In the genomic region with DNA sequence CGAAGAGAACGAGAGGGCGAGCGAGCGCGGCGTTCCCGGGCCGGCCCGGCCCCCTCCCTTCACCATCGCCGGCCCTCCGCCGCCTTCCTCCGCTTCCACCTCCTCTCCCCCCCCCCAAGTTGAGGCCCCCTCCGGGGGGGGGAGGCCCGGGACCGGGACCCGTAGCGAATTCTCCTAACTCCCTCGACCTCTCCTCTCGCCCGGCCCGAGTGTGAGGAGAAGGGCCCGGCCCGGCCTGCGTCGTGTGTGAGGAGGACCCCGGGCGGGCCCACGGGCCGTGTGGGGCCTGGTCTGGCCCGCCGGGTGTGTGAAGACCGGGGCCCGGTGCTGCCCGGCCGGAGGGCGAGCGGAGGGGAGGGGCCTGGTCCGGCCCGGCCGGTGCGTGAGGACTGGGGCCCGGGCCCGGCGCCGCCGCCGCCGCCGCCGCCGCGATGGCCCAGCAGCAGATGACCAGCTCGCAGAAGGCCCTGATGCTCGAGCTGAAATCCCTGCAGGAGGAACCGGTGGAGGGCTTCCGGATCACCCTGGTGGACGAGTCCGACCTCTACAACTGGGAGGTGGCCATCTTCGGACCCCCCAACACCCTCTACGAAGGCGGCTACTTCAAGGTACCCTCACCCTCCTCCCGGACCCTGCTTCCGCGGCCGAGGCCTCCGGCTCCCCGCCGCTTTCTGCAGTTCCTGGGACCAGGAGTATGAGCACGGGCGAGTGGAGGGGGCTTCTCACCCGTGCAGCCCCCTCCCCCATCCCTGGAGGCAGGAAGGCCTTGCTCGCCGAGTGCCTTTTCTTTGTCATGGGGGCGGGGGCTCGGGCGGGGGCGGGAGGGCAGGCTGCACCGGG, we compare ENCODE assay signal across 8 cellular contexts. TPM values are rescaled to one million over a fixed set of nuclear protein-coding genes. Genes with fewer than 3 reads are reported as not detected.
DNase-seq lines count a peak whose midpoint lies in the region; TF ChIP-seq lines count a peak whose summit lies in the region.

No MANE protein-coding gene starts in this region.

- DNase-seq in NCI-H1105 treated with DMSO at 0.1 percent for 48 hours (lab: John Stamatoyannopoulos, UW) (peak; percentile 44), NCI-H1105 (lab: John Stamatoyannopoulos, UW) (no peak), HAP-1 (ENCODE audit: low spot score in 2 of 2) (peak; percentile 50 to 79), MV-4-11 (lab: John Stamatoyannopoulos, UW) (peak; percentile 13), chondrocyte (ENCODE audit: low spot score) (no peak)
- peak; percentile 36 for DNase-seq in activated CD4-positive, alpha-beta T cell treated with anti-CD3 and anti-CD28 coated beads for 1 hour
- DNase-seq in stimulated activated CD4-positive, alpha-beta T cell treated with anti-CD3 and anti-CD28 coated beads, Interleukin-1b, Interleukin-23, amount 100 ng/mL, for 4 hours (ENCODE audit: low read depth in 2 of 2): peak; percentile 23 to 37

- peaks cover 26% of the 10 kb centered on the region for H3K4me1 ChIP-seq in HAP-1

- no peaks in the 10 kb centered on the region for H3K27me3 Mint-ChIP-seq in chondrocyte (ENCODE audit: low read depth)

- peak overlapping the region; percentile 86 for H3K4me3 ChIP-seq in HAP-1

- in situ Hi-C loops in HAP-1 (cut with MboI; ENCODE audit: low sequenced_read_pairs): no loop called here

- H3K36me3 ChIP-seq in HAP-1 (replicated peaks): no peaks in the 10 kb centered on the region; the same call in 1 of the 2 replicates

- peak; percentile 62 for TF ChIP-seq CTCF in chondrocyte (IDR thresholded peaks at IDR 0.05)

- H3K36me3 Mint-ChIP-seq in chondrocyte (ENCODE audit: low read depth): peaks cover 1% of the 10 kb centered on the region

- no peaks in the 10 kb centered on the region for H3K9me3 ChIP-seq in HAP-1

- H3K9me3 Mint-ChIP-seq in chondrocyte (ENCODE audit: low read depth): no peaks in the 10 kb centered on the region

- H3K27ac Mint-ChIP-seq in chondrocyte (ENCODE audit: unreplicated experiment): peak overlapping the region; percentile 86

- H3K27me3 ChIP-seq in HAP-1 (ENCODE audit: low read depth) (no peaks in the 10 kb centered on the region), layer of hippocampus (ENCODE audit: control insufficient read depth, insufficient read depth, low read length) (no peaks in the 10 kb centered on the region)

- H3K27ac ChIP-seq in layer of hippocampus (ENCODE audit: low read depth, low read length): peak overlapping the region; percentile 96

- peak overlapping the region; percentile 88 for H3K4me3 Mint-ChIP-seq in chondrocyte (ENCODE audit: unreplicated experiment)

- peaks cover 57% of the 10 kb centered on the region for H3K4me1 Mint-ChIP-seq in chondrocyte (ENCODE audit: low read depth)

RNA-seq across cellular contexts. Expression of a gene that starts 0.6 kb away (rescaled TPM):
- total RNA-seq in chondrocyte: 39.1 to 51.2 TPM (median 48.8 TPM) in 3 replicates

RNA-seq across cellular contexts. Expression of a gene that starts 22.2 kb away (rescaled TPM):
- total RNA-seq in chondrocyte: not detected in 3 replicates

Comparison
In these comparisons a context has a peak if more than half of its experiments do, and no peak if none do; other contexts are left out.
1. DNase-seq: peak in NCI-H1105 treated with DMSO at 0.1 percent for 48 hours (single experiment), HAP-1 (2 of 2), MV-4-11 (single experiment), activated CD4-positive, alpha-beta T cell treated with anti-CD3 and anti-CD28 coated beads for 1 hour (single experiment) and stimulated activated CD4-positive, alpha-beta T cell treated with anti-CD3 and anti-CD28 coated beads, Interleukin-1b, Interleukin-23, amount 100 ng/mL, for 4 hours (2 of 2); none in NCI-H1105 (single experiment) and chondrocyte (single experiment).